Comparison of ENCODE assay signal across 8 cellular contexts in the genomic region with DNA sequence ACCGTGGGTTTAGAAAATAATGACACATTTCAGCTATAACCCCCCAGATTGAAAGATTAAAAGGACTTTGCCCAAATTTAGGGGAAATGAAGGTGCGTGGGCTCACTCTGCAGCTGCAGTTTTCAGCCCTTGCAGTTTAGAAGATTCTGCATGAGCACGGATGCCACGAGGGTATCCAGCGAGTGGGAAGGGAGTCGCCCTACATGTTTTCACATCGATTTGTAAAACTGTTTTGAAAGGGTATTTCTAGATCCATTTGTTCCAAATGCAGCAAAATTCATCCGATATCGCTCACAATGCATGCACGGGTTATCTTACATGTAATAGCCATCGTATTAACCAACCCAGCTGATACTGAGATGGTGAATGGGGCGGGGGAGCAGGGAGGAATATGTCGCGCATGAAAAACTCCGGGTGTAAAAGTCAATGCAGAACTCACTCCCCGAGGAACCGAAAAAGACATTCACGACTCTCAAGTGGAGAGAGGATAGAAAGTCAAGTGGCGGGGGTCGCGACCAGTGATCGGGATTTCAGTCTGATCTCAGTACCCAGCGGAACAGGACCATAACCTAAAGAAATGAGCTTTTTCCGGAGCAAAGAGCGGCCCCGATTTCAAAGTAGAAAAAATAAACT. TPM values are rescaled to one million over a fixed set of nuclear protein-coding genes. Genes with fewer than 3 reads are reported as not detected.
A peak's percentile ranks its signal among the peaks of the same experiment; 100 is the strongest.
DNase-seq lines count a peak whose midpoint lies in the region; ATAC-seq, FAIRE-seq and TF ChIP-seq lines count a peak whose summit lies in the region.

No MANE protein-coding gene starts in this region.

- DNase-seq in HTR-8/SVneo (ENCODE audit: insufficient read length, low spot score), result no peak
- DNase-seq in activated CD4-positive, alpha-beta T cell treated with anti-CD3 and anti-CD28 coated beads for 48 hours, result peak; percentile 62
- DNase-seq in osteoblast (ENCODE audit: insufficient read length, low spot score, missing footprints), result no peak
- no peak for DNase-seq in SIG-M5 (lab: John Stamatoyannopoulos, UW)
- DNase-seq in Ammon's horn (ENCODE audit: low spot score), result no peak

- H3K27me3 ChIP-seq in endocrine pancreas (ENCODE audit: control insufficient read depth, insufficient read depth, low read length) (no peaks in the 10 kb centered on the region), osteoblast (ENCODE audit: insufficient read depth, low read length) (peaks cover 95% of the 10 kb centered on the region)

- H4K20me1 ChIP-seq in osteoblast (ENCODE audit: insufficient read depth, low read length), result no peaks in the 10 kb centered on the region

- TF ChIP-seq CTCF in osteoblast (IDR thresholded peaks at IDR 0.05; ENCODE audit: extremely low read depth, low read depth, low read length), result no peak

- no peak overlapping the region for H2AFZ ChIP-seq in osteoblast (ENCODE audit: low read length)

- FAIRE-seq in HTR-8/SVneo (lab: Jason Lieb, UNC), result peak; percentile 72

- peak overlapping the region; percentile 23 for H3K4me3 ChIP-seq in endocrine pancreas (ENCODE audit: control insufficient read depth, insufficient read depth, low read length)
- peak overlapping the region; percentile 22 for H3K4me3 ChIP-seq in osteoblast (ENCODE audit: insufficient read depth, low read length)

- no peaks in the 10 kb centered on the region for H3K36me3 ChIP-seq in endocrine pancreas (ENCODE audit: control insufficient read depth, insufficient read depth, low read length)
- no peaks in the 10 kb centered on the region for H3K36me3 ChIP-seq in osteoblast (ENCODE audit: insufficient read depth, low read length)

- no peak overlapping the region for H3K27ac ChIP-seq in osteoblast (ENCODE audit: low read depth, low read length)

- no peaks in the 10 kb centered on the region for H3K79me2 ChIP-seq in osteoblast (ENCODE audit: insufficient read depth, low read length)

- ATAC-seq in HG03571 (IDR thresholded peaks at IDR 0.05; ENCODE audit: unreplicated experiment) (no peak), GM18520 (IDR thresholded peaks at IDR 0.05; ENCODE audit: unreplicated experiment) (no peak)

- H3K9me3 ChIP-seq in endocrine pancreas (ENCODE audit: control insufficient read depth, low read length), result no peaks in the 10 kb centered on the region
- no peaks in the 10 kb centered on the region for H3K9me3 ChIP-seq in osteoblast (ENCODE audit: low read depth, low read length)

- H3K4me2 ChIP-seq in osteoblast (ENCODE audit: insufficient read depth, low read length), result peak overlapping the region; percentile 45

- H3K4me1 ChIP-seq in endocrine pancreas (ENCODE audit: control insufficient read depth, insufficient read depth, low read length), result no peaks in the 10 kb centered on the region
- H3K4me1 ChIP-seq in osteoblast (ENCODE audit: insufficient read depth, low read length), result no peaks in the 10 kb centered on the region

- no peak overlapping the region for H3K9ac ChIP-seq in endocrine pancreas (ENCODE audit: control insufficient read depth, insufficient read depth, low read length)

RNA-seq across cellular contexts. Expression of a gene that starts 4.9 kb away (rescaled TPM):
- total RNA-seq in osteoblast, result 1.5 and 2.5 TPM in 2 replicates

RNA-seq across cellular contexts. Expression of a gene that starts 52.3 kb away (rescaled TPM):
- 11.2 and 11.6 TPM in 2 replicates for total RNA-seq in osteoblast
